ENCODE assay signal across 14 cellular contexts in the genomic region with DNA sequence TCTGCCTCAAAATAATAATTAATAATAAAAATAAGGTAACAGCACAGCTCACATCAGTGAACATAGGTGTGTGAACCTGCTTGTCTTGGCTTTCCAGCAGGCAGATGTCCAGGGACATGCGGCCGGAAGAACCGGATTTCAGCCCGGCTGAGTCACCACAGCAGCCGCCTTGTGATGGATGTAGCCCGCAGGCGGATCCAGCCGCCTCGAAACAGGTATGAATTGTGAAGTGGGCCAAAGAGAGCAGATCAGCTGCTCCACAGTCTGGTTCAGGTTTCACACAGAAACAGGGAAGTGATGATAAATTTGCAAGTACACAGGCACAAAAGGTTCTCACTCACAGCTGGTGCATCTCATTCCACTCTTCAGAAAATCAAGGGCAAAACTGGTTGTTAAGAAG. TPM values are rescaled to one million over a fixed set of nuclear protein-coding genes. Genes with fewer than 3 reads are reported as not detected.
DNase-seq lines count a peak whose midpoint lies in the region; FAIRE-seq and TF ChIP-seq lines count a peak whose summit lies in the region.
"Had no signal": no experiment of that assay in that cellular context is flagged by ENCODE, and none has a peak within 500 bp of the region (broad histone marks: within the 10 kb centered on the region; RNA-seq: fewer than 3 reads in every experiment).

No MANE protein-coding gene starts in this region.

- no peak for TF ChIP-seq POLR2A in vagina (IDR thresholded peaks at IDR 0.05)

- H3K9ac ChIP-seq in OCI-LY3 (ENCODE audit: low read length): no peak overlapping the region
- no peak overlapping the region for H3K9ac ChIP-seq in keratinocyte (ENCODE audit: control insufficient read depth, extremely low read depth, insufficient read depth, low read length)

- dilution Hi-C loops in keratinocyte (cut with MboI; ENCODE audit: extremely low pct_ligation_motif_present, low sequenced_read_pairs): no loop called here

- H4K20me1 ChIP-seq in OCI-LY3 (ENCODE audit: insufficient read depth, low read length) (no peaks in the 10 kb centered on the region), keratinocyte (ENCODE audit: control insufficient read depth, extremely low read depth, insufficient read depth, low read length) (no peaks in the 10 kb centered on the region)

- TF ChIP-seq CTCF in OCI-LY3 (IDR thresholded peaks at IDR 0.05; ENCODE audit: low read depth, low read length) (no peak), keratinocyte (optimal IDR thresholded peaks at IDR 0.05 in 1 of 3, IDR thresholded peaks at IDR 0.05 in 1 of 3, conservative IDR thresholded peaks at IDR 0.05 in 1 of 3; ENCODE audit: extremely low read depth in 1 of 3, insufficient read depth in 2 of 3, low read length in 3 of 3) (no peak), vagina (IDR thresholded peaks at IDR 0.05) (no peak), GM13976 (IDR thresholded peaks at IDR 0.05; ENCODE audit: borderline replicate concordance, control extremely low read depth, extremely low read depth, insufficient read depth, missing control alignments) (no peak)

- H2AFZ ChIP-seq in OCI-LY3 (ENCODE audit: low read depth, low read length) (no peak overlapping the region), keratinocyte (ENCODE audit: control insufficient read depth, low read length) (no peak overlapping the region)

- H3K4me1 ChIP-seq in OCI-LY3 (ENCODE audit: low read length): peaks cover 8% of the 10 kb centered on the region
- H3K4me1 ChIP-seq in keratinocyte (ENCODE audit: control insufficient read depth, extremely low read depth, insufficient read depth, low read length): peaks cover 16% of the 10 kb centered on the region
- H3K4me1 ChIP-seq in vagina: no peaks in the 10 kb centered on the region
- H3K4me1 ChIP-seq: A549 had no signal

- H3K36me3 ChIP-seq in OCI-LY3 (replicated peaks; ENCODE audit: low read depth, low read length) (no peaks in the 10 kb centered on the region), keratinocyte (ENCODE audit: control insufficient read depth in 2 of 2, extremely low read depth in 1 of 2, insufficient read depth in 2 of 2, low read length in 2 of 2) (no peaks in the 10 kb centered on the region), vagina (no peaks in the 10 kb centered on the region)
- H3K36me3 ChIP-seq: right atrium auricular region had no signal

- H3K4me2 ChIP-seq in OCI-LY3 (ENCODE audit: low read length) (peak overlapping the region; percentile 60), keratinocyte (ENCODE audit: control insufficient read depth, extremely low read depth, insufficient read depth, low read depth, low read length) (peak overlapping the region; percentile 18)
- H3K4me2 ChIP-seq: A549 had no signal

- no peaks in the 10 kb centered on the region for H3K9me1 ChIP-seq in keratinocyte (ENCODE audit: control insufficient read depth, extremely low read depth, insufficient read depth, low read length)

- H3K27me3 ChIP-seq in OCI-LY3 (ENCODE audit: low read depth, low read length) (no peaks in the 10 kb centered on the region), keratinocyte (ENCODE audit: control insufficient read depth, extremely low read depth, insufficient read depth, low read length) (no peaks in the 10 kb centered on the region), vagina (no peaks in the 10 kb centered on the region)
- H3K27me3 ChIP-seq: right atrium auricular region had no signal

- FAIRE-seq in keratinocyte (lab: Jason Lieb, UNC): peak; percentile 90
- FAIRE-seq: A549 had no signal

- DNase-seq in SIG-M5 treated with dmso at 0.1 percent for 504 hours (lab: John Stamatoyannopoulos, UW; ENCODE audit: unreplicated experiment) (peak; percentile 58), SIG-M5 (lab: John Stamatoyannopoulos, UW) (no peak), keratinocyte (ENCODE audit: low read depth, low spot score) (peak; percentile 56), vagina (ENCODE audit: extremely low spot score in 2 of 2) (peak; percentile 89 to 97), GM13976 (ENCODE audit: low spot score) (no peak), SKM-1 treated with dmso at 0.1 percent for 144 hours (lab: John Stamatoyannopoulos, UW; ENCODE audit: unreplicated experiment) (no peak)
- DNase-seq in activated CD4-positive, CD25-positive, alpha-beta regulatory T cell treated with anti-CD3 and anti-CD28 coated beads, Interleukin-2, amount 50 U/mL, for 72 hours: no peak
- DNase-seq: activated CD8-positive, alpha-beta memory T cell treated with anti-CD3 and anti-CD28 coated beads, Interleukin-2, amount 50 U/mL, for 48 hours; mesenchymal stem cell; NCI-H226; T-helper 2 cell had no signal

- no peaks in the 10 kb centered on the region for H3K9me3 ChIP-seq in OCI-LY3 (ENCODE audit: insufficient read depth, low read length)
- H3K9me3 ChIP-seq in keratinocyte (ENCODE audit: control insufficient read depth, low read depth, low read length): no peaks in the 10 kb centered on the region
- H3K9me3 ChIP-seq in vagina: no peaks in the 10 kb centered on the region
- H3K9me3 ChIP-seq: A549, right atrium auricular region had no signal

- H3K4me3 ChIP-seq in OCI-LY3 (ENCODE audit: low read length) (peak overlapping the region; percentile 40), keratinocyte (ENCODE audit: control insufficient read depth in 2 of 3, extremely low read depth in 1 of 3, insufficient read depth in 2 of 3, low read depth in 1 of 3, low read length in 3 of 3) (no peak overlapping the region), vagina (no peak overlapping the region)
- H3K4me3 ChIP-seq: A549, right atrium auricular region had no signal

- intact Hi-C loops in vagina (cut with DNase I): no loop called here

- H3K79me2 ChIP-seq in OCI-LY3 (ENCODE audit: low read length) (no peaks in the 10 kb centered on the region), keratinocyte (ENCODE audit: control insufficient read depth, insufficient read depth, low read length) (no peaks in the 10 kb centered on the region)

- in situ Hi-C loops in GM13976 (cut with MboI; ENCODE audit: low sequenced_read_pairs, unreplicated experiment): no loop called here

- H3K27ac ChIP-seq in OCI-LY3 (ENCODE audit: low read length) (no peak overlapping the region), keratinocyte (ENCODE audit: control insufficient read depth, insufficient read depth, low read length) (peak overlapping the region; percentile 11), vagina (no peak overlapping the region)
- H3K27ac ChIP-seq: A549, right atrium auricular region had no signal

RNA-seq across cellular contexts. Expression of gene ID4, which starts 55.1 kb away (rescaled TPM):
- polyA plus RNA-seq in keratinocyte: 0.10 to 1.4 TPM (median 0.41 TPM) in 3 replicates
- polyA plus RNA-seq in keratinocyte (2011; ENCODE audit: low read depth): 15.8 TPM
- polyA plus RNA-seq in keratinocyte (2011; cell fraction: cytosol; rRNA removed): 0.58 and 0.72 TPM in 2 replicates
- polyA plus RNA-seq in keratinocyte (2011; cell fraction: nucleus; rRNA removed): 1.7 and 2.0 TPM in 2 replicates
- 0.15 and 17.6 TPM in 2 replicates for polyA plus RNA-seq in keratinocyte (2012; ENCODE audit: low replicate concordance)
- polyA minus RNA-seq in keratinocyte: 0.22 to 0.26 TPM in 2 of 3 replicates, not detected in the other
- 1.5 TPM for polyA minus RNA-seq in keratinocyte (2011; cell fraction: cytosol; rRNA and poly(A)+ RNA removed)
- polyA minus RNA-seq in keratinocyte (2011; cell fraction: nucleus; rRNA and poly(A)+ RNA removed): 1.2 and 1.8 TPM in 2 replicates
- total RNA-seq in vagina: 27.7 TPM

Comparison
In these comparisons a context has a peak if more than half of its experiments do, and no peak if none do; other contexts are left out.
1. DNase-seq: peak in SIG-M5 treated with dmso at 0.1 percent for 504 hours (single experiment), keratinocyte (single experiment) and vagina (2 of 2); none in SIG-M5 (single experiment), GM13976 (single experiment), SKM-1 treated with dmso at 0.1 percent for 144 hours (single experiment) and activated CD4-positive, CD25-positive, alpha-beta regulatory T cell treated with anti-CD3 and anti-CD28 coated beads, Interleukin-2, amount 50 U/mL, for 72 hours (single experiment).